ENCODE assay signal across 1 cellular context in genomic region chr4:143395054-143395453, GRCh38.
TF ChIP-seq lines count a peak whose summit lies in the region.

No MANE protein-coding gene starts in this region.

TF ChIP-seq in K562, 482 proteins besides CTCF, POLR2A, EP300 and RAD21 (continued from another document):
- no peak for TF ChIP-seq AFF1 (IDR thresholded peaks at IDR 0.05; ENCODE audit: low read depth in 1 of 2, partially characterized antibody in 2 of 2)
- TF ChIP-seq C11orf30 (IDR thresholded peaks at IDR 0.05; ENCODE audit: low read depth), result peak; percentile 28; the same call in 1 of the 2 replicates
- no peak for TF ChIP-seq HMGXB4 (CRISPR knock-in tag; IDR thresholded peaks at IDR 0.05)
- TF ChIP-seq CBFA2T3 (IDR thresholded peaks at IDR 0.05), result no peak
- TF ChIP-seq ELF4 (CRISPR knock-in tag; IDR thresholded peaks at IDR 0.05), result no peak
- no peak for TF ChIP-seq RERE (CRISPR knock-in tag; IDR thresholded peaks at IDR 0.05; ENCODE audit: borderline replicate concordance)
- TF ChIP-seq ZNF668 (CRISPR knock-in tag; IDR thresholded peaks at IDR 0.05), result no peak
- no peak for TF ChIP-seq ZNF445 (CRISPR knock-in tag; IDR thresholded peaks at IDR 0.05; ENCODE audit: low read depth)
- no peak for TF ChIP-seq ZNF717 (CRISPR knock-in tag; IDR thresholded peaks at IDR 0.05)
- TF ChIP-seq PYGO2 (tag; IDR thresholded peaks at IDR 0.05), result no peak
- no peak for TF ChIP-seq DLX4 (CRISPR knock-in tag; IDR thresholded peaks at IDR 0.05)
- no peak for TF ChIP-seq ZNF24 (IDR thresholded peaks at IDR 0.05)
- no peak for TF ChIP-seq ZNF280B (CRISPR knock-in tag; IDR thresholded peaks at IDR 0.05)
- TF ChIP-seq ZNF354B (CRISPR knock-in tag; IDR thresholded peaks at IDR 0.05), result no peak
- no peak for TF ChIP-seq KAT7 (CRISPR knock-in tag; IDR thresholded peaks at IDR 0.05; ENCODE audit: borderline replicate concordance)
- no peak for TF ChIP-seq LCOR (CRISPR knock-in tag; IDR thresholded peaks at IDR 0.05)
- peak; percentile 14; the same call in 1 of the 2 replicates for TF ChIP-seq MAFK (IDR thresholded peaks at IDR 0.05; ENCODE audit: low read length)
- no peak for TF ChIP-seq RFX5 (IDR thresholded peaks at IDR 0.05; ENCODE audit: low read depth, low read length)
- peak; percentile 33; the same call in 1 of the 2 replicates for TF ChIP-seq MAFF (IDR thresholded peaks at IDR 0.05; ENCODE audit: low read length)
- peak; percentile 50 for TF ChIP-seq ZNF316 (IDR thresholded peaks at IDR 0.05)
- TF ChIP-seq ATF1 (CRISPR knock-in tag; IDR thresholded peaks at IDR 0.05), result no peak
- TF ChIP-seq ATF1 (tag; IDR thresholded peaks at IDR 0.05), result no peak
- no peak for TF ChIP-seq CREM (IDR thresholded peaks at IDR 0.05; ENCODE audit: low read depth)
- TF ChIP-seq NFE2L1 (tag; IDR thresholded peaks at IDR 0.05; ENCODE audit: borderline replicate concordance, low read depth), result no peak
- TF ChIP-seq EWSR1 (IDR thresholded peaks at IDR 0.05; ENCODE audit: borderline replicate concordance, low read depth, partially characterized antibody), result no peak
TF ChIP-seq in K562: peak in this region for 4.
